Comparison of ENCODE assay signal across 14 cellular contexts in genomic region chr14:31944256-31945073, GRCh38.
DNase-seq lines count a peak whose midpoint lies in the region; ATAC-seq, FAIRE-seq and TF ChIP-seq lines count a peak whose summit lies in the region.
"Had no signal": no experiment of that assay in that cellular context is flagged by ENCODE, and none has a peak within 500 bp of the region (broad histone marks: within the 10 kb centered on the region; RNA-seq: fewer than 3 reads in every experiment).

No MANE protein-coding gene starts in this region.

- CTCF ChIA-PET in A549 (lab: Yijun Ruan, JAX) (interaction anchor here (1.3 to 3.1 kb wide), 4 partner anchors 10 to 310 kb away, joined by 3 to 10 read pairs (median 6); no protein-coding TSS in a partner anchor), RWPE1 (lab: Yijun Ruan, JAX) (no interaction called here)

- WGBS in A549 (ENCODE audit: missing lambda C conversion rate): 4% methylated on average over 12 of the region's 13 CpGs

- peak; percentile 90 to 93 for ATAC-seq in A549
- no peak for ATAC-seq in HG03097 (IDR thresholded peaks at IDR 0.05; ENCODE audit: low FRiP score, unreplicated experiment)
- no peak for ATAC-seq in GM21619 (IDR thresholded peaks at IDR 0.05; ENCODE audit: unreplicated experiment)
- ATAC-seq: PC-3 had no signal

- DNase-seq in A549 (ENCODE audit: low read depth in 1 of 2, low spot score in 1 of 2) (peak; percentile 19 to 90), G401 (ENCODE audit: low spot score) (peak; percentile 91), RWPE1 (ENCODE audit: low spot score) (no peak), keratinocyte (ENCODE audit: low read depth, low spot score) (no peak), DMS114 treated with DMSO at 0.1 percent for 48 hours (lab: John Stamatoyannopoulos, UW; ENCODE audit: unreplicated experiment) (no peak), neural progenitor cell (ENCODE audit: low spot score) (no peak)
- DNase-seq: GOT3; NCI-H1105; PC-3; stimulated activated CD4-positive, alpha-beta T cell treated with anti-CD3 and anti-CD28 coated beads, Interleukin-4, amount 100 ng/mL, for 1 hour had no signal

- H3K9me1 ChIP-seq in keratinocyte (ENCODE audit: control insufficient read depth, extremely low read depth, insufficient read depth, low read length): peaks cover 2% of the 10 kb centered on the region

- TF ChIP-seq POLR2A in A549 (IDR thresholded peaks at IDR 0.05; ENCODE audit: low read length): peak; percentile 10; the same call in 1 of the 2 replicates

- peaks cover 0 to 2% of the 10 kb centered on the region in 2 experiments for H3K36me3 ChIP-seq in keratinocyte (ENCODE audit: control insufficient read depth in 2 of 2, extremely low read depth in 1 of 2, insufficient read depth in 2 of 2, low read length in 2 of 2)
- no peaks in the 10 kb centered on the region for H3K36me3 ChIP-seq in neural progenitor cell

- H3K27ac ChIP-seq in A549 (peak overlapping the region; percentile 89 to 93), RWPE1 (peak overlapping the region; percentile 42), keratinocyte (ENCODE audit: control insufficient read depth, insufficient read depth, low read length) (peak overlapping the region; percentile 58), neural progenitor cell (no peak overlapping the region)

- H4K20me1 ChIP-seq in keratinocyte (ENCODE audit: control insufficient read depth, extremely low read depth, insufficient read depth, low read length): no peaks in the 10 kb centered on the region
- no peaks in the 10 kb centered on the region for H4K20me1 ChIP-seq in neural progenitor cell (ENCODE audit: low read depth)

- H3K27ac Mint-ChIP-seq in neural progenitor cell: no peak overlapping the region
- H3K27ac Mint-ChIP-seq: CD14-positive monocyte had no signal

- H3K9ac ChIP-seq in keratinocyte (ENCODE audit: control insufficient read depth, extremely low read depth, insufficient read depth, low read length) (no peak overlapping the region), neural progenitor cell (no peak overlapping the region)

- peak; percentile 1 to 46; a peak in 2 of 5 replicates for TF ChIP-seq RAD21 in A549 (conservative IDR thresholded peaks at IDR 0.05 in 1 of 2, IDR thresholded peaks at IDR 0.05 in 1 of 2)

- H3K79me2 ChIP-seq in keratinocyte (ENCODE audit: control insufficient read depth, insufficient read depth, low read length) (no peaks in the 10 kb centered on the region), neural progenitor cell (ENCODE audit: low read depth) (no peaks in the 10 kb centered on the region)

- no peak for TF ChIP-seq CTCF in A549 (IDR thresholded peaks at IDR 0.05)
- TF ChIP-seq CTCF in RWPE1 (conservative IDR thresholded peaks at IDR 0.05; ENCODE audit: low read depth): no peak
- no peak for TF ChIP-seq CTCF in keratinocyte (optimal IDR thresholded peaks at IDR 0.05 in 1 of 3, IDR thresholded peaks at IDR 0.05 in 1 of 3, conservative IDR thresholded peaks at IDR 0.05 in 1 of 3; ENCODE audit: extremely low read depth in 1 of 3, insufficient read depth in 2 of 3, low read length in 3 of 3)
- TF ChIP-seq CTCF in neural progenitor cell (IDR thresholded peaks at IDR 0.05): no peak

- no peak for TF ChIP-seq EP300 in A549 (IDR thresholded peaks at IDR 0.05)

- H3K27me3 ChIP-seq in keratinocyte (ENCODE audit: control insufficient read depth, extremely low read depth, insufficient read depth, low read length) (no peaks in the 10 kb centered on the region), neural progenitor cell (no peaks in the 10 kb centered on the region)

- H3K4me2 ChIP-seq in A549: peak overlapping the region; percentile 72
- peak overlapping the region; percentile 59 for H3K4me2 ChIP-seq in keratinocyte (ENCODE audit: control insufficient read depth, extremely low read depth, insufficient read depth, low read depth, low read length)
- no peak overlapping the region for H3K4me2 ChIP-seq in neural progenitor cell

- no peaks in the 10 kb centered on the region for H3K9me3 Mint-ChIP-seq in neural progenitor cell
- H3K9me3 Mint-ChIP-seq: CD14-positive monocyte had no signal

- dilution Hi-C loops in keratinocyte (cut with MboI; ENCODE audit: extremely low pct_ligation_motif_present, low sequenced_read_pairs): no loop called here

- H3F3A ChIP-seq in neural progenitor cell (ENCODE audit: low read depth): no peaks in the 10 kb centered on the region

- H2AFZ ChIP-seq in keratinocyte (ENCODE audit: control insufficient read depth, low read length): peak overlapping the region; percentile 90
- no peak overlapping the region for H2AFZ ChIP-seq in neural progenitor cell (replicated peaks)

- in situ Hi-C loops in G401 (cut with HindIII; ENCODE audit: low sequenced_read_pairs): no loop called here

- POLR2A ChIA-PET in A549 (lab: Yijun Ruan, JAX): no interaction called here
- POLR2A ChIA-PET in RWPE1 (lab: Yijun Ruan, JAX; ENCODE audit: low non-redundant PET): no interaction called here

- H3K4me1 ChIP-seq in A549 (peaks cover 84% of the 10 kb centered on the region), keratinocyte (ENCODE audit: control insufficient read depth, extremely low read depth, insufficient read depth, low read length) (peaks cover 47% of the 10 kb centered on the region), neural progenitor cell (no peaks in the 10 kb centered on the region)

- H3K27me3 Mint-ChIP-seq in neural progenitor cell (ENCODE audit: insufficient read depth, low read depth): peaks cover 4% of the 10 kb centered on the region

- FAIRE-seq in A549 (lab: Jason Lieb, UNC) (no peak), keratinocyte (lab: Jason Lieb, UNC) (no peak)
- FAIRE-seq: endothelial cell of umbilical vein had no signal

- H3K4me1 Mint-ChIP-seq in neural progenitor cell: peaks cover 10% of the 10 kb centered on the region
- H3K4me1 Mint-ChIP-seq: CD14-positive monocyte had no signal

- H3K9me3 ChIP-seq in A549: no peaks in the 10 kb centered on the region
- no peaks in the 10 kb centered on the region for H3K9me3 ChIP-seq in keratinocyte (ENCODE audit: control insufficient read depth, low read depth, low read length)
- no peaks in the 10 kb centered on the region for H3K9me3 ChIP-seq in neural progenitor cell (ENCODE audit: low read depth)

- H3K4me3 ChIP-seq in A549: peak overlapping the region; percentile 22; the same call in 2 of the 3 replicates
- H3K4me3 ChIP-seq in keratinocyte (ENCODE audit: control insufficient read depth in 2 of 3, extremely low read depth in 1 of 3, insufficient read depth in 2 of 3, low read depth in 1 of 3, low read length in 3 of 3): no peak overlapping the region
- no peak overlapping the region for H3K4me3 ChIP-seq in neural progenitor cell

- H3K4me3 Mint-ChIP-seq in neural progenitor cell: no peak overlapping the region
- H3K4me3 Mint-ChIP-seq: CD14-positive monocyte had no signal

- no peaks in the 10 kb centered on the region for H3K36me3 Mint-ChIP-seq in neural progenitor cell
- H3K36me3 Mint-ChIP-seq: CD14-positive monocyte had no signal

TF ChIP-seq in A549, 52 proteins besides CTCF, POLR2A, EP300 and RAD21:
- 0 out of 2 replicates have a peak, but pooled peaks have one; percentile 24 for TF ChIP-seq FOXS1 (CRISPR knock-in tag; IDR thresholded peaks at IDR 0.05)
- peak; percentile 37 for TF ChIP-seq MAFK (IDR thresholded peaks at IDR 0.05; ENCODE audit: partially characterized antibody)
- TF ChIP-seq SMC3 (IDR thresholded peaks at IDR 0.05): no peak
- TF ChIP-seq JUN (IDR thresholded peaks at IDR 0.05): peak; percentile 41 to 57; a peak in 1 of 5 replicates
- TF ChIP-seq BCL3 (IDR thresholded peaks at IDR 0.05): peak; percentile 18; the same call in 1 of the 3 replicates
- TF ChIP-seq MAX (IDR thresholded peaks at IDR 0.05): peak; percentile 84
- 0 out of 2 replicates have a peak, but pooled peaks have one; percentile 50 for TF ChIP-seq HOXA7 (CRISPR knock-in tag; IDR thresholded peaks at IDR 0.05)
- no peak for TF ChIP-seq CEBPB (IDR thresholded peaks at IDR 0.05)
- peak; percentile 94 for TF ChIP-seq MYC (IDR thresholded peaks at IDR 0.05; ENCODE audit: borderline replicate concordance, low read length)

Comparison
In these comparisons a context has a peak if more than half of its experiments do, and no peak if none do; other contexts are left out.
1. ATAC-seq: peak in A549 (2 of 2); none in HG03097 (single experiment) and GM21619 (single experiment).
2. DNase-seq: peak in A549 (2 of 2) and G401 (single experiment); none in RWPE1 (single experiment), keratinocyte (single experiment), DMS114 treated with DMSO at 0.1 percent for 48 hours (single experiment) and neural progenitor cell (single experiment).